Comparison of ENCODE assay signal across 14 cellular contexts in genomic region chr16:80260906-80261311, GRCh38.
"Had no signal": no experiment of that assay in that cellular context is flagged by ENCODE, and none has a peak within 500 bp of the region (broad histone marks: within the 10 kb centered on the region; RNA-seq: fewer than 3 reads in every experiment).

No MANE protein-coding gene starts in this region.

- H3K4me1 ChIP-seq: esophagus squamous epithelium, heart left ventricle, suprapubic skin, upper lobe of right lung had no signal

- H3K36me3 ChIP-seq: esophagus squamous epithelium, heart left ventricle, suprapubic skin, upper lobe of right lung had no signal

- DNase-seq: activated CD4-positive, alpha-beta T cell treated with anti-CD3 and anti-CD28 coated beads for 4 hours; activated naive CD4-positive, alpha-beta T cell treated with Interleukin-2 at 50 U/mL for 16 hours; activated naive CD8-positive, alpha-beta T cell treated with anti-CD3 and anti-CD28 coated beads, Interleukin-2, amount 50 U/mL, for 24 hours; esophagus squamous epithelium; foreskin melanocyte; heart left ventricle; midbrain; naive thymus-derived CD4-positive, alpha-beta T cell; nucleus accumbens; stimulated activated CD4-positive, alpha-beta T cell treated with anti-CD3 and anti-CD28 coated beads, Interleukin-2, amount 100 ng/mL, for 48 hours; stimulated activated naive CD4-positive, alpha-beta T cell treated with Interleukin-2 at 50 U/mL for 16 hours; T-cell; upper lobe of right lung had no signal

- H3K27ac ChIP-seq: esophagus squamous epithelium, heart left ventricle, suprapubic skin, upper lobe of right lung had no signal

- H3K9me3 ChIP-seq: esophagus squamous epithelium, heart left ventricle, suprapubic skin, upper lobe of right lung had no signal

- H3K4me3 ChIP-seq: esophagus squamous epithelium, heart left ventricle, suprapubic skin, upper lobe of right lung had no signal

- H3K27me3 ChIP-seq: esophagus squamous epithelium, suprapubic skin, upper lobe of right lung had no signal

- ATAC-seq: activated naive CD8-positive, alpha-beta T cell treated with anti-CD3 and anti-CD28 coated beads, Interleukin-2, amount 50 U/mL, for 24 hours; heart left ventricle; naive thymus-derived CD4-positive, alpha-beta T cell; T-cell; upper lobe of right lung had no signal
